In genomic region chr11:57202282-57202681, GRCh38 we compare ENCODE assay signal across 26 cellular contexts. TPM values are rescaled to one million over a fixed set of nuclear protein-coding genes. Genes with fewer than 3 reads are reported as not detected.
A peak's percentile ranks its signal among the peaks of the same experiment; 100 is the strongest.
DNase-seq lines count a peak whose midpoint lies in the region; ATAC-seq and TF ChIP-seq lines count a peak whose summit lies in the region.
"Had no signal": no experiment of that assay in that cellular context is flagged by ENCODE, and none has a peak within 500 bp of the region (broad histone marks: within the 10 kb centered on the region; RNA-seq: fewer than 3 reads in every experiment).

No MANE protein-coding gene starts in this region.

- peak; percentile 69 for DNase-seq in NCI-H128 (lab: John Stamatoyannopoulos, UW; ENCODE audit: unreplicated experiment)
- no peak for DNase-seq in esophagus squamous epithelium (lab: John Stamatoyannopoulos, UW)
- peak in 28 of 51 donors; percentile 9 to 79 (median 34) for DNase-seq in hypothalamus (lab: John Stamatoyannopoulos, UW)
- no peak for DNase-seq in GOT3 (lab: John Stamatoyannopoulos, UW)
- no peak for DNase-seq in activated CD4-positive, CD25-positive, alpha-beta regulatory T cell (lab: John Stamatoyannopoulos, UW)
- DNase-seq: activated CD4-positive, alpha-beta T cell treated with anti-CD3 and anti-CD28 coated beads for 36 hours; activated CD8-positive, alpha-beta T cell treated with anti-CD3 and anti-CD28 coated beads, Interleukin-2, amount 10 ng/mL, durations not matched to agents 7 days and 5 days; effector CD8-positive, alpha-beta T cell; HFFc6; Karpas-422; left lung; naive thymus-derived CD4-positive, alpha-beta T cell; NCI-H2081 treated with DMSO at 0.1 percent for 48 hours; NCI-H446 treated with DMSO at 0.1 percent for 48 hours; NK-92 treated with Interleukin-12 subunit alpha and Interleukin-12 subunit beta, amount 100 ng/mL, for 24 hours; PC-3; stimulated activated CD4-positive, alpha-beta T cell treated with anti-CD3 and anti-CD28 coated beads, Interleukin-4, amount 100 ng/mL, for 4 hours; upper lobe of right lung had no signal

- no peak overlapping the region for H3K4me3 ChIP-seq in esophagus squamous epithelium
- H3K4me3 ChIP-seq in skeletal muscle tissue (ENCODE audit: low read length in 3 of 3): peak overlapping the region in 1 of 3 donors; percentile 19
- H3K4me3 ChIP-seq: left lung, upper lobe of right lung had no signal

- no peak for ATAC-seq in GM18873 (IDR thresholded peaks at IDR 0.05; ENCODE audit: low FRiP score, unreplicated experiment)
- ATAC-seq: activated CD4-positive, alpha-beta T cell treated with anti-CD3 and anti-CD28 coated beads for 36 hours; activated CD8-positive, alpha-beta T cell treated with anti-CD3 and anti-CD28 coated beads, Interleukin-2, amount 10 ng/mL, durations not matched to agents 7 days and 5 days; HepG2; left lung; naive thymus-derived CD4-positive, alpha-beta T cell; PC-3; stimulated activated memory B cell treated with anti-CD40 and anti-IgM and Interleukin-4, amounts not matched to agents 10 μg/mL and 1 μg/mL and 100 μg/mL, for 72 hours; upper lobe of right lung had no signal

- no peak for TF ChIP-seq CTCF in esophagus squamous epithelium (IDR thresholded peaks at IDR 0.05)

- H3K9ac ChIP-seq in skeletal muscle tissue (ENCODE audit: low read depth in 1 of 3, low read length in 3 of 3): no peak overlapping the region

- H3K36me3 ChIP-seq in esophagus squamous epithelium (no peaks in the 10 kb centered on the region), skeletal muscle tissue (ENCODE audit: control insufficient read depth in 3 of 3, insufficient read depth in 3 of 3, low read length in 3 of 3) (no peaks in the 10 kb centered on the region)
- H3K36me3 ChIP-seq: left lung, upper lobe of right lung had no signal

- H3K27me3 ChIP-seq in esophagus squamous epithelium: peaks cover 0 to 19% (median 0%) of the 10 kb centered on the region in 4 donors
- H3K27me3 ChIP-seq in skeletal muscle tissue (ENCODE audit: control insufficient read depth in 3 of 3, insufficient read depth in 3 of 3, low read length in 3 of 3): peaks cover 5 to 8% (median 5%) of the 10 kb centered on the region in 3 donors
- H3K27me3 ChIP-seq: left lung, upper lobe of right lung had no signal

- H3K9me3 ChIP-seq in esophagus squamous epithelium: no peaks in the 10 kb centered on the region
- no peaks in the 10 kb centered on the region for H3K9me3 ChIP-seq in skeletal muscle tissue (ENCODE audit: control insufficient read depth in 3 of 3, low read length in 3 of 3)
- H3K9me3 ChIP-seq: left lung, upper lobe of right lung had no signal

- H3K4me1 ChIP-seq in esophagus squamous epithelium (peaks cover 0 to 40% (median 8%) of the 10 kb centered on the region in 3 donors), skeletal muscle tissue (ENCODE audit: control insufficient read depth in 3 of 3, insufficient read depth in 3 of 3, low read length in 3 of 3) (peaks cover 25 to 37% (median 36%) of the 10 kb centered on the region in 3 donors)

- TF ChIP-seq POLR2A in esophagus squamous epithelium (IDR thresholded peaks at IDR 0.05): no peak

- intact Hi-C loops in esophagus squamous epithelium (cut with DNase I): no loop called here

- WGBS in esophagus squamous epithelium, 2 donors: 53 to 75% methylated on average over 2 of the region's 10 CpGs

- peak overlapping the region in 3 of 4 donors; percentile 8 to 34 (median 25) for H3K27ac ChIP-seq in esophagus squamous epithelium
- peak overlapping the region; percentile 23 for H3K27ac ChIP-seq in skeletal muscle tissue (ENCODE audit: low read depth, low read length)
- H3K27ac ChIP-seq: left lung, upper lobe of right lung had no signal

RNA-seq across cellular contexts. Expression of gene LRRC55, which starts 20.5 kb away (rescaled TPM):
- under 1 TPM in 2 of 4 donors, not detected in 2; 0.09 to 0.32 TPM for total RNA-seq in esophagus squamous epithelium
- under 0.01 TPM for total RNA-seq in skeletal muscle tissue
- total RNA-seq: activated CD4-positive, alpha-beta T cell treated with anti-CD3 and anti-CD28 coated beads for 36 hours; activated CD8-positive, alpha-beta T cell treated with anti-CD3 and anti-CD28 coated beads, Interleukin-2, amount 10 ng/mL, durations not matched to agents 7 days and 5 days; activated T-helper 2 cell treated with anti-CD3 and anti-CD28 coated beads, Interferon-gamma antibody, Interleukin-2, Interleukin-4, amounts not matched to agents 10 μg/mL and 5 μg/mL and 100 μg/mL, durations not matched to agents 14 hours and 24 hours and 36 hours; bronchial epithelial cell; epithelial cell of proximal tubule; HepG2; HFFc6; naive thymus-derived CD4-positive, alpha-beta T cell; osteoblast; PC-3; upper lobe of right lung had no signal

RNA-seq across cellular contexts. Expression of gene APLNR, which starts 34.8 kb away (rescaled TPM):
- total RNA-seq in esophagus squamous epithelium: 1 to 10 TPM in 1 of 4 donors, under 1 TPM in 3; 0.26 to 1.7 (median 0.34) TPM
- total RNA-seq in skeletal muscle tissue: 74.6 TPM
- total RNA-seq: activated CD4-positive, alpha-beta T cell treated with anti-CD3 and anti-CD28 coated beads for 36 hours; activated CD8-positive, alpha-beta T cell treated with anti-CD3 and anti-CD28 coated beads, Interleukin-2, amount 10 ng/mL, durations not matched to agents 7 days and 5 days; activated T-helper 2 cell treated with anti-CD3 and anti-CD28 coated beads, Interferon-gamma antibody, Interleukin-2, Interleukin-4, amounts not matched to agents 10 μg/mL and 5 μg/mL and 100 μg/mL, durations not matched to agents 14 hours and 24 hours and 36 hours; bronchial epithelial cell; epithelial cell of proximal tubule; HepG2; HFFc6; naive thymus-derived CD4-positive, alpha-beta T cell; osteoblast; PC-3 had no signal

Comparison
In these comparisons a context has a peak if more than half of its experiments do, and no peak if none do; other contexts are left out.
1. DNase-seq: peak in NCI-H128 (single experiment) and hypothalamus (28 of 51); none in esophagus squamous epithelium (single experiment), GOT3 (single experiment) and activated CD4-positive, CD25-positive, alpha-beta regulatory T cell (0 of 4).
2. RNA of gene APLNR, which starts 34.8 kb away (total RNA-seq): 74.6 TPM in skeletal muscle tissue (single experiment); 0.26 to 1.7 TPM in esophagus squamous epithelium; every median in the first group is over 10 times any median in the second.